Comparison of ENCODE assay signal across 1 cellular context in the genomic region with DNA sequence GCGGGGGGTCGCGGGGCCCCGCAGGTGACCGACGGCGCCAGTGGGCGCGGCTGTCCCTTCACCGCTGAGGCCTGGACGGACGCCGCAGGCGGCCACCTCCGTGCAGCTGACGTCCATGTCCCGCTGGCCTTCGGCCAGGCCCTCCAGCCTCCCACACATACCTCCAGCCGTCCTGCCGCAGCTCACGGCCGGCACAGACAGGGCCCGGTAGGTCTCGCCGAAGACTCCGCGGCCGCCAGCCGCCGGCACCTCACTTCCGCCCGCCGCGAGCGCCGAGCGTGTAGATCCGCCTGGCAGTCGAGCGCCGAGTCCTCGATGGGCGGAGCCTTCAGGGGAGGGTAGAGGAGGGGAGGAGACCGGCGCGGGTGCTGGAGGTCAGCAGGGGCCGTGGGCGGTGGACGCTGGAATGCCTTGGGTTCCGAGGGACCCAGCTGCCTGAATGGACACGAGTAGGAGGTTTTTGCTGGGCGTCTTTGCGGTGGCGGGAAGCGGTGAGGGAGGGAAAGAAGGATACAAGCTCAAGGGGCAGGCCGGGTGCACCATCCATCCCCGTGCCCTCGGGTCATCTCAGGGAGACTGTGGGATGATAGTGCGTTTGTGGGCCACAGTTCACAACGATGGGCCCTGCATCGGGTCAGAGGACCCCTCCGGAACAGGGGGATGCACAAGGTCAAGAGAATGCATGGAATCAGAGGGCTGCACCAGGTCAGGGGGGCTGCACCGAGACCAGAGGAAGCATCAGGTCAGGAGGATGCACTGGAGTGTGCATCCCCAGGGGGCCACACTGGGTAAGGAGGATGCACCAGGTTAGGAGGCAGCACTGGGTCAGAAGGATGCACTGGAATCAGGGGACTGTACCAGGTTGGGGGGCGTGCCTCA.
TF ChIP-seq lines count a peak whose summit lies in the region.

A gene with protein sequence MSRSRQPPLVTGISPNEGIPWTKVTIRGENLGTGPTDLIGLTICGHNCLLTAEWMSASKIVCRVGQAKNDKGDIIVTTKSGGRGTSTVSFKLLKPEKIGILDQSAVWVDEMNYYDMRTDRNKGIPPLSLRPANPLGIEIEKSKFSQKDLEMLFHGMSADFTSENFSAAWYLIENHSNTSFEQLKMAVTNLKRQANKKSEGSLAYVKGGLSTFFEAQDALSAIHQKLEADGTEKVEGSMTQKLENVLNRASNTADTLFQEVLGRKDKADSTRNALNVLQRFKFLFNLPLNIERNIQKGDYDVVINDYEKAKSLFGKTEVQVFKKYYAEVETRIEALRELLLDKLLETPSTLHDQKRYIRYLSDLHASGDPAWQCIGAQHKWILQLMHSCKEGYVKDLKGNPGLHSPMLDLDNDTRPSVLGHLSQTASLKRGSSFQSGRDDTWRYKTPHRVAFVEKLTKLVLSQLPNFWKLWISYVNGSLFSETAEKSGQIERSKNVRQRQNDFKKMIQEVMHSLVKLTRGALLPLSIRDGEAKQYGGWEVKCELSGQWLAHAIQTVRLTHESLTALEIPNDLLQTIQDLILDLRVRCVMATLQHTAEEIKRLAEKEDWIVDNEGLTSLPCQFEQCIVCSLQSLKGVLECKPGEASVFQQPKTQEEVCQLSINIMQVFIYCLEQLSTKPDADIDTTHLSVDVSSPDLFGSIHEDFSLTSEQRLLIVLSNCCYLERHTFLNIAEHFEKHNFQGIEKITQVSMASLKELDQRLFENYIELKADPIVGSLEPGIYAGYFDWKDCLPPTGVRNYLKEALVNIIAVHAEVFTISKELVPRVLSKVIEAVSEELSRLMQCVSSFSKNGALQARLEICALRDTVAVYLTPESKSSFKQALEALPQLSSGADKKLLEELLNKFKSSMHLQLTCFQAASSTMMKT (minus strand): TSS at position 282 of the 879 bp plus-strand sequence. CDS start 55,321 bp downstream, outside the sequence.

TF ChIP-seq in HepG2, 621 proteins besides CTCF, POLR2A, EP300 and RAD21 (continued from another document and continues in another):
- TF ChIP-seq, protein P1, sequence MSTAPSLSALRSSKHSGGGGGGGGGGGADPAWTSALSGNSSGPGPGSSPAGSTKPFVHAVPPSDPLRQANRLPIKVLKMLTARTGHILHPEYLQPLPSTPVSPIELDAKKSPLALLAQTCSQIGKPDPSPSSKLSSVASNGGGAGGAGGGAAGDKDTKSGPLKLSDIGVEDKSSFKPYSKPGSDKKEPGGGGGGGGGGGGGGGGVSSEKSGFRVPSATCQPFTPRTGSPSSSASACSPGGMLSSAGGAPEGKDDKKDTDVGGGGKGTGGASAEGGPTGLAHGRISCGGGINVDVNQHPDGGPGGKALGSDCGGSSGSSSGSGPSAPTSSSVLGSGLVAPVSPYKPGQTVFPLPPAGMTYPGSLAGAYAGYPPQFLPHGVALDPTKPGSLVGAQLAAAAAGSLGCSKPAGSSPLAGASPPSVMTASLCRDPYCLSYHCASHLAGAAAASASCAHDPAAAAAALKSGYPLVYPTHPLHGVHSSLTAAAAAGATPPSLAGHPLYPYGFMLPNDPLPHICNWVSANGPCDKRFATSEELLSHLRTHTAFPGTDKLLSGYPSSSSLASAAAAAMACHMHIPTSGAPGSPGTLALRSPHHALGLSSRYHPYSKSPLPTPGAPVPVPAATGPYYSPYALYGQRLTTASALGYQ (CRISPR knock-in tag; IDR thresholded peaks at IDR 0.05), result 0 out of 2 replicates have a peak, but pooled peaks have one; percentile 74
- TF ChIP-seq SUZ12 (IDR thresholded peaks at IDR 0.05; ENCODE audit: low read depth, low read length) (no peak), WIZ (CRISPR knock-in tag; IDR thresholded peaks at IDR 0.05) (peak; percentile 62; the same call in 1 of the 2 replicates), ZNF138 (CRISPR knock-in tag; IDR thresholded peaks at IDR 0.05; ENCODE audit: low read depth) (peak; percentile 94), SNAPC2 (CRISPR knock-in tag; IDR thresholded peaks at IDR 0.05) (no peak), ZNF614 (CRISPR knock-in tag; IDR thresholded peaks at IDR 0.05; ENCODE audit: borderline replicate concordance) (peak; percentile 90; the same call in 1 of the 2 replicates), ZSCAN25 (CRISPR knock-in tag; IDR thresholded peaks at IDR 0.05) (peak; percentile 71), CEBPG (CRISPR knock-in tag; IDR thresholded peaks at IDR 0.05) (peak; percentile 40), KDM4B (CRISPR knock-in tag; IDR thresholded peaks at IDR 0.05) (peak; percentile 97), ASH2L (IDR thresholded peaks at IDR 0.05; ENCODE audit: insufficient read length, low read depth, low read length) (peak; percentile 100), NR2F6 (IDR thresholded peaks at IDR 0.05) (peak; percentile 54; the same call in 1 of the 2 replicates), NR2F6 (CRISPR knock-in tag; IDR thresholded peaks at IDR 0.05) (peak; percentile 85), AHR (CRISPR knock-in tag; IDR thresholded peaks at IDR 0.05) (peak; percentile 98; the same call in 1 of the 2 replicates), ZNF367 (CRISPR knock-in tag; IDR thresholded peaks at IDR 0.05; ENCODE audit: borderline replicate concordance) (no peak), MED1 (CRISPR knock-in tag; IDR thresholded peaks at IDR 0.05) (peak; percentile 86), MZF1 (CRISPR knock-in tag; IDR thresholded peaks at IDR 0.05; ENCODE audit: borderline replicate concordance) (0 out of 2 replicates have a peak, but pooled peaks have one; percentile 87), ZBTB7B (CRISPR knock-in tag; IDR thresholded peaks at IDR 0.05) (peak; percentile 92), HIVEP1 (CRISPR knock-in tag; IDR thresholded peaks at IDR 0.05) (peak; percentile 90), ZNF562 (CRISPR knock-in tag; IDR thresholded peaks at IDR 0.05; ENCODE audit: borderline replicate concordance) (peak; percentile 52; the same call in 1 of the 2 replicates), SALL2 (CRISPR knock-in tag; IDR thresholded peaks at IDR 0.05) (peak; percentile 89), ZNF383 (CRISPR knock-in tag; IDR thresholded peaks at IDR 0.05; ENCODE audit: borderline replicate concordance) (no peak), RNF2 (conservative IDR thresholded peaks at IDR 0.05; ENCODE audit: low read depth) (peak; percentile 91), ZNF430 (CRISPR knock-in tag; IDR thresholded peaks at IDR 0.05) (no peak; the same call in none of the 2 replicates), MTA1 (CRISPR knock-in tag; IDR thresholded peaks at IDR 0.05; ENCODE audit: borderline replicate concordance) (no peak; the same call in 1 of the 2 replicates), GABPA (IDR thresholded peaks at IDR 0.05; ENCODE audit: low read depth, low read length) (peak; percentile 94), GABPA (CRISPR knock-in tag; IDR thresholded peaks at IDR 0.05; ENCODE audit: low read depth) (peak; percentile 91), ZNF230 (CRISPR knock-in tag; IDR thresholded peaks at IDR 0.05) (peak; percentile 42; the same call in 1 of the 2 replicates), JUND (CRISPR knock-in tag; IDR thresholded peaks at IDR 0.05) (no peak; the same call in 1 of the 2 replicates), RFX1 (IDR thresholded peaks at IDR 0.05) (no peak), ZFP1 (CRISPR knock-in tag; IDR thresholded peaks at IDR 0.05) (peak; percentile 56; the same call in 1 of the 2 replicates), SRY (CRISPR knock-in tag; IDR thresholded peaks at IDR 0.05) (peak; percentile 83; the same call in 1 of the 2 replicates), ZNF33B (CRISPR knock-in tag; IDR thresholded peaks at IDR 0.05) (peak; percentile 90)
- TF ChIP-seq, protein P2, sequence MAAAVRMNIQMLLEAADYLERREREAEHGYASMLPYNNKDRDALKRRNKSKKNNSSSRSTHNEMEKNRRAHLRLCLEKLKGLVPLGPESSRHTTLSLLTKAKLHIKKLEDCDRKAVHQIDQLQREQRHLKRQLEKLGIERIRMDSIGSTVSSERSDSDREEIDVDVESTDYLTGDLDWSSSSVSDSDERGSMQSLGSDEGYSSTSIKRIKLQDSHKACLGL (CRISPR knock-in tag; IDR thresholded peaks at IDR 0.05), result peak; percentile 93
- TF ChIP-seq, protein P3, sequence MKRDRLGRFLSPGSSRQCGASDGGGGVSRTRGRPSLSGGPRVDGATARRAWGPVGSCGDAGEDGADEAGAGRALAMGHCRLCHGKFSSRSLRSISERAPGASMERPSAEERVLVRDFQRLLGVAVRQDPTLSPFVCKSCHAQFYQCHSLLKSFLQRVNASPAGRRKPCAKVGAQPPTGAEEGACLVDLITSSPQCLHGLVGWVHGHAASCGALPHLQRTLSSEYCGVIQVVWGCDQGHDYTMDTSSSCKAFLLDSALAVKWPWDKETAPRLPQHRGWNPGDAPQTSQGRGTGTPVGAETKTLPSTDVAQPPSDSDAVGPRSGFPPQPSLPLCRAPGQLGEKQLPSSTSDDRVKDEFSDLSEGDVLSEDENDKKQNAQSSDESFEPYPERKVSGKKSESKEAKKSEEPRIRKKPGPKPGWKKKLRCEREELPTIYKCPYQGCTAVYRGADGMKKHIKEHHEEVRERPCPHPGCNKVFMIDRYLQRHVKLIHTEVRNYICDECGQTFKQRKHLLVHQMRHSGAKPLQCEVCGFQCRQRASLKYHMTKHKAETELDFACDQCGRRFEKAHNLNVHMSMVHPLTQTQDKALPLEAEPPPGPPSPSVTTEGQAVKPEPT (CRISPR knock-in tag; IDR thresholded peaks at IDR 0.05; ENCODE audit: low read depth), result no peak; the same call in none of the 2 replicates
- TF ChIP-seq, protein P4, sequence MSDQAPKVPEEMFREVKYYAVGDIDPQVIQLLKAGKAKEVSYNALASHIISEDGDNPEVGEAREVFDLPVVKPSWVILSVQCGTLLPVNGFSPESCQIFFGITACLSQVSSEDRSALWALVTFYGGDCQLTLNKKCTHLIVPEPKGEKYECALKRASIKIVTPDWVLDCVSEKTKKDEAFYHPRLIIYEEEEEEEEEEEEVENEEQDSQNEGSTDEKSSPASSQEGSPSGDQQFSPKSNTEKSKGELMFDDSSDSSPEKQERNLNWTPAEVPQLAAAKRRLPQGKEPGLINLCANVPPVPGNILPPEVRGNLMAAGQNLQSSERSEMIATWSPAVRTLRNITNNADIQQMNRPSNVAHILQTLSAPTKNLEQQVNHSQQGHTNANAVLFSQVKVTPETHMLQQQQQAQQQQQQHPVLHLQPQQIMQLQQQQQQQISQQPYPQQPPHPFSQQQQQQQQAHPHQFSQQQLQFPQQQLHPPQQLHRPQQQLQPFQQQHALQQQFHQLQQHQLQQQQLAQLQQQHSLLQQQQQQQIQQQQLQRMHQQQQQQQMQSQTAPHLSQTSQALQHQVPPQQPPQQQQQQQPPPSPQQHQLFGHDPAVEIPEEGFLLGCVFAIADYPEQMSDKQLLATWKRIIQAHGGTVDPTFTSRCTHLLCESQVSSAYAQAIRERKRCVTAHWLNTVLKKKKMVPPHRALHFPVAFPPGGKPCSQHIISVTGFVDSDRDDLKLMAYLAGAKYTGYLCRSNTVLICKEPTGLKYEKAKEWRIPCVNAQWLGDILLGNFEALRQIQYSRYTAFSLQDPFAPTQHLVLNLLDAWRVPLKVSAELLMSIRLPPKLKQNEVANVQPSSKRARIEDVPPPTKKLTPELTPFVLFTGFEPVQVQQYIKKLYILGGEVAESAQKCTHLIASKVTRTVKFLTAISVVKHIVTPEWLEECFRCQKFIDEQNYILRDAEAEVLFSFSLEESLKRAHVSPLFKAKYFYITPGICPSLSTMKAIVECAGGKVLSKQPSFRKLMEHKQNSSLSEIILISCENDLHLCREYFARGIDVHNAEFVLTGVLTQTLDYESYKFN (CRISPR knock-in tag; conservative IDR thresholded peaks at IDR 0.05), result peak; percentile 40; the same call in 1 of the 2 replicates
- TF ChIP-seq, protein P5, sequence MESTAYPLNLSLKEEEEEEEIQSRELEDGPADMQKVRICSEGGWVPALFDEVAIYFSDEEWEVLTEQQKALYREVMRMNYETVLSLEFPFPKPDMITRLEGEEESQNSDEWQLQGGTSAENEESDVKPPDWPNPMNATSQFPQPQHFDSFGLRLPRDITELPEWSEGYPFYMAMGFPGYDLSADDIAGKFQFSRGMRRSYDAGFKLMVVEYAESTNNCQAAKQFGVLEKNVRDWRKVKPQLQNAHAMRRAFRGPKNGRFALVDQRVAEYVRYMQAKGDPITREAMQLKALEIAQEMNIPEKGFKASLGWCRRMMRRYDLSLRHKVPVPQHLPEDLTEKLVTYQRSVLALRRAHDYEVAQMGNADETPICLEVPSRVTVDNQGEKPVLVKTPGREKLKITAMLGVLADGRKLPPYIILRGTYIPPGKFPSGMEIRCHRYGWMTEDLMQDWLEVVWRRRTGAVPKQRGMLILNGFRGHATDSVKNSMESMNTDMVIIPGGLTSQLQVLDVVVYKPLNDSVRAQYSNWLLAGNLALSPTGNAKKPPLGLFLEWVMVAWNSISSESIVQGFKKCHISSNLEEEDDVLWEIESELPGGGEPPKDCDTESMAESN (CRISPR knock-in tag; conservative IDR thresholded peaks at IDR 0.05), result peak; percentile 96
- TF ChIP-seq, protein P6, sequence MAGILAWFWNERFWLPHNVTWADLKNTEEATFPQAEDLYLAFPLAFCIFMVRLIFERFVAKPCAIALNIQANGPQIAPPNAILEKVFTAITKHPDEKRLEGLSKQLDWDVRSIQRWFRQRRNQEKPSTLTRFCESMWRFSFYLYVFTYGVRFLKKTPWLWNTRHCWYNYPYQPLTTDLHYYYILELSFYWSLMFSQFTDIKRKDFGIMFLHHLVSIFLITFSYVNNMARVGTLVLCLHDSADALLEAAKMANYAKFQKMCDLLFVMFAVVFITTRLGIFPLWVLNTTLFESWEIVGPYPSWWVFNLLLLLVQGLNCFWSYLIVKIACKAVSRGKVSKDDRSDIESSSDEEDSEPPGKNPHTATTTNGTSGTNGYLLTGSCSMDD (CRISPR knock-in tag; IDR thresholded peaks at IDR 0.05), result no peak
- TF ChIP-seq, protein P7, sequence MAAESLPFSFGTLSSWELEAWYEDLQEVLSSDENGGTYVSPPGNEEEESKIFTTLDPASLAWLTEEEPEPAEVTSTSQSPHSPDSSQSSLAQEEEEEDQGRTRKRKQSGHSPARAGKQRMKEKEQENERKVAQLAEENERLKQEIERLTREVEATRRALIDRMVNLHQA (CRISPR knock-in tag; IDR thresholded peaks at IDR 0.05), result no peak
- TF ChIP-seq, protein P8, sequence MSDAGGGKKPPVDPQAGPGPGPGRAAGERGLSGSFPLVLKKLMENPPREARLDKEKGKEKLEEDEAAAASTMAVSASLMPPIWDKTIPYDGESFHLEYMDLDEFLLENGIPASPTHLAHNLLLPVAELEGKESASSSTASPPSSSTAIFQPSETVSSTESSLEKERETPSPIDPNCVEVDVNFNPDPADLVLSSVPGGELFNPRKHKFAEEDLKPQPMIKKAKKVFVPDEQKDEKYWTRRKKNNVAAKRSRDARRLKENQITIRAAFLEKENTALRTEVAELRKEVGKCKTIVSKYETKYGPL (CRISPR knock-in tag; IDR thresholded peaks at IDR 0.05), result 0 out of 2 replicates have a peak, but pooled peaks have one; percentile 33
- TF ChIP-seq, protein P9, sequence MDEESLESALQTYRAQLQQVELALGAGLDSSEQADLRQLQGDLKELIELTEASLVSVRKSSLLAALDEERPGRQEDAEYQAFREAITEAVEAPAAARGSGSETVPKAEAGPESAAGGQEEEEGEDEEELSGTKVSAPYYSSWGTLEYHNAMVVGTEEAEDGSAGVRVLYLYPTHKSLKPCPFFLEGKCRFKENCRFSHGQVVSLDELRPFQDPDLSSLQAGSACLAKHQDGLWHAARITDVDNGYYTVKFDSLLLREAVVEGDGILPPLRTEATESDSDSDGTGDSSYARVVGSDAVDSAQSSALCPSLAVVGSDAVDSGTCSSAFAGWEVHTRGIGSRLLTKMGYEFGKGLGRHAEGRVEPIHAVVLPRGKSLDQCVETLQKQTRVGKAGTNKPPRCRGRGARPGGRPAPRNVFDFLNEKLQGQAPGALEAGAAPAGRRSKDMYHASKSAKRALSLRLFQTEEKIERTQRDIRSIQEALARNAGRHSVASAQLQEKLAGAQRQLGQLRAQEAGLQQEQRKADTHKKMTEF (CRISPR knock-in tag; IDR thresholded peaks at IDR 0.05), result peak; percentile 96
- TF ChIP-seq, protein P10, sequence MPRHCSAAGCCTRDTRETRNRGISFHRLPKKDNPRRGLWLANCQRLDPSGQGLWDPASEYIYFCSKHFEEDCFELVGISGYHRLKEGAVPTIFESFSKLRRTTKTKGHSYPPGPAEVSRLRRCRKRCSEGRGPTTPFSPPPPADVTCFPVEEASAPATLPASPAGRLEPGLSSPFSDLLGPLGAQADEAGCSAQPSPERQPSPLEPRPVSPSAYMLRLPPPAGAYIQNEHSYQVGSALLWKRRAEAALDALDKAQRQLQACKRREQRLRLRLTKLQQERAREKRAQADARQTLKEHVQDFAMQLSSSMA (CRISPR knock-in tag; IDR thresholded peaks at IDR 0.05), result peak; percentile 85
